10 cellular contexts compared by ENCODE assay signal in genomic region chr17:60640503-60640902, GRCh38. TPM values are rescaled to one million over a fixed set of nuclear protein-coding genes. Genes with fewer than 3 reads are reported as not detected.
A peak's percentile ranks its signal among the peaks of the same experiment; 100 is the strongest.
DNase-seq lines count a peak whose midpoint lies in the region; ATAC-seq, FAIRE-seq and TF ChIP-seq lines count a peak whose summit lies in the region.
"Had no signal": no experiment of that assay in that cellular context is flagged by ENCODE, and none has a peak within 500 bp of the region (broad histone marks: within the 10 kb centered on the region; RNA-seq: fewer than 3 reads in every experiment).

No MANE protein-coding gene starts in this region.

- ATAC-seq in HG02763 (IDR thresholded peaks at IDR 0.05; ENCODE audit: unreplicated experiment): no peak
- no peak for ATAC-seq in HG03095 (IDR thresholded peaks at IDR 0.05; ENCODE audit: unreplicated experiment)

- peaks cover 6% of the 10 kb centered on the region for H3K4me1 Mint-ChIP-seq in astrocyte (ENCODE audit: low read depth, unreplicated experiment)

- no peak overlapping the region for H3K4me3 ChIP-seq in astrocyte (ENCODE audit: insufficient read depth, low read depth, low read length)
- H3K4me3 ChIP-seq: Peyer's patch, skin epidermis had no signal

- H3K27me3 ChIP-seq in astrocyte (ENCODE audit: insufficient read depth, low read length): no peaks in the 10 kb centered on the region
- H3K27me3 ChIP-seq: Peyer's patch had no signal

- no peak overlapping the region for H3K27ac Mint-ChIP-seq in astrocyte (ENCODE audit: unreplicated experiment)

- peaks cover 7% of the 10 kb centered on the region for H3K36me3 ChIP-seq in astrocyte (ENCODE audit: insufficient read depth, low read length)

- no peak overlapping the region for H3K9ac ChIP-seq in astrocyte (ENCODE audit: low read length)

- FAIRE-seq in HTR-8/SVneo (lab: Jason Lieb, UNC): peak; percentile 23
- FAIRE-seq in astrocyte (lab: Jason Lieb, UNC): no peak

- peaks cover 58% of the 10 kb centered on the region for H4K20me1 ChIP-seq in astrocyte (ENCODE audit: insufficient read depth, low read length)

- H3K4me2 ChIP-seq in astrocyte (ENCODE audit: low read length): no peak overlapping the region

- H3K4me1 ChIP-seq in astrocyte (ENCODE audit: insufficient read depth, low read length): peaks cover 7% of the 10 kb centered on the region
- H3K4me1 ChIP-seq: Peyer's patch had no signal

- H3K4me3 Mint-ChIP-seq in astrocyte (ENCODE audit: unreplicated experiment): no peak overlapping the region

- TF ChIP-seq CTCF in astrocyte (IDR thresholded peaks at IDR 0.05; ENCODE audit: insufficient read depth, low read depth, low read length): peak; percentile 58
- TF ChIP-seq CTCF in GM20000 (IDR thresholded peaks at IDR 0.05; ENCODE audit: extremely low read depth, missing control alignments): no peak

- H3K9me3 Mint-ChIP-seq in astrocyte (ENCODE audit: unreplicated experiment): no peaks in the 10 kb centered on the region

- H3K36me3 Mint-ChIP-seq in astrocyte (ENCODE audit: low read depth, unreplicated experiment): peaks cover 4% of the 10 kb centered on the region

- H3K9me3 ChIP-seq in astrocyte (ENCODE audit: insufficient read depth, low read depth, low read length): no peaks in the 10 kb centered on the region
- H3K9me3 ChIP-seq: Peyer's patch had no signal

- peak; percentile 17 for DNase-seq in Caki2 (ENCODE audit: low read depth)
- no peak for DNase-seq in HTR-8/SVneo (ENCODE audit: insufficient read length, low spot score)
- no peak for DNase-seq in astrocyte (ENCODE audit: low read depth)
- DNase-seq in lung microvascular endothelial cell (ENCODE audit: low read depth in 2 of 2): peak; percentile 25 to 35
- DNase-seq in GM20000 (ENCODE audit: low spot score): no peak
- no peak for DNase-seq in AG08395 (ENCODE audit: low spot score)
- DNase-seq: Peyer's patch had no signal

- H2AFZ ChIP-seq in astrocyte (ENCODE audit: low read depth, low read length): no peak overlapping the region

- H3K27me3 Mint-ChIP-seq in astrocyte (ENCODE audit: low read depth, unreplicated experiment): no peaks in the 10 kb centered on the region

- in situ Hi-C loops in Caki2 (cut with HindIII; ENCODE audit: low pct_unique_long_range_greater_than_20kb, low sequenced_read_pairs): no loop called here

- H3K79me2 ChIP-seq in astrocyte (ENCODE audit: insufficient read depth, low read length): peaks cover 30% of the 10 kb centered on the region

- no peak overlapping the region for H3K27ac ChIP-seq in astrocyte (ENCODE audit: low read depth, low read length)
- H3K27ac ChIP-seq: Peyer's patch, skin epidermis had no signal

RNA-seq across cellular contexts. Expression of gene BCAS3, which starts 37.1 kb away (rescaled TPM):
- 10.3 and 14.2 TPM in 2 replicates for total RNA-seq in Caki2 (2014; rRNA removed; shearing (Covaris generic); ENCODE audit: low replicate concordance)
- total RNA-seq in astrocyte: 14.5 and 19.5 TPM in 2 replicates
- total RNA-seq in lung microvascular endothelial cell: 10.9 and 17.9 TPM in 2 replicates

RNA-seq across cellular contexts. Expression of gene PPM1D, which starts 40.5 kb away (rescaled TPM):
- 6.9 and 18.2 TPM in 2 replicates for total RNA-seq in Caki2 (2014; rRNA removed; shearing (Covaris generic); ENCODE audit: low replicate concordance)
- total RNA-seq in astrocyte (24.1 and 28.7 TPM in 2 replicates), lung microvascular endothelial cell (15.0 and 24.2 TPM in 2 replicates)

Comparison
In these comparisons a context has a peak if more than half of its experiments do, and no peak if none do; other contexts are left out.
1. DNase-seq: peak in Caki2 (single experiment) and lung microvascular endothelial cell (2 of 2); none in HTR-8/SVneo (single experiment), astrocyte (single experiment), GM20000 (single experiment) and AG08395 (single experiment).